Comparison of ENCODE assay signal across 8 cellular contexts in the genomic region with DNA sequence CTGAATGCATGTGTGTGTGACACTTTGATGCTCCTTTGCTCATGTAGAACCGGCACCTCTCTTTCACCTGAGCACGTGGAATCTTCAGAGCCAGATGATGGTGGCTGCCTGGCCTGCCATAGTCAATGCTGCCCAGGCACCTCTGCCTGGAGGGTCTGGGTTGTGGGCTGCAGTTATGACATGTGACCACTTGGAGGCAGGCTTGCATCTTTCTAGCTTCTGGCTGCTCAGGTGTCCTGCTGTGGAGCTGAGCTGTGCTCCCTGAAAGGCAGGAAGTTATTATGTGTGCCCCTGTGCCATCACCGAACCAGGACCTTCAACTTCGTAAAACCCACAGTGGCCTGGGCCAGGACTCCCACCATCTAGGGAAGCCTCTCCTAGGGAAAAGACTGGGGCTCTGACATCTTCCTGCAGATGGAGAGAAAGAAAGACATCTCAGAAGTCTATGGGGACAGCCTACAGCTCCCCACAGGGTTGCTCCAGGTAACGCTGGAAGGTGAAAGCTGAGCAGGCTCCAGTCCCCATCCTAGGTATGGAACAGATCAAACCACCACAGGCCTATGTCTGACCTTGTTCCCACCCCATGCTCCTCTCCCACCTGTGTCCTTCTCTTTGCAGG. TPM values are rescaled to one million over a fixed set of nuclear protein-coding genes. Genes with fewer than 3 reads are reported as not detected.
DNase-seq lines count a peak whose midpoint lies in the region; ATAC-seq lines count a peak whose summit lies in the region.

No MANE protein-coding gene starts in this region.

- no peak overlapping the region for H4K5ac ChIP-seq in mesendoderm (ENCODE audit: low read length)

- no peak overlapping the region for H3K18ac ChIP-seq in mesendoderm (ENCODE audit: low read length)

- WGBS in mesendoderm (ENCODE audit: extremely low coverage, insufficient coverage, low lambda C conversion rate), result no CpG with 5 or more reads among the region's 5 CpGs

- no peak overlapping the region for H4K8ac ChIP-seq in mesendoderm (ENCODE audit: low read depth, low read length)

- H3K79me2 ChIP-seq in mesendoderm (ENCODE audit: control insufficient read depth, insufficient read depth, low read length), result no peaks in the 10 kb centered on the region

- no peak overlapping the region for H3K9ac ChIP-seq in mesendoderm (ENCODE audit: low read length)

- H3K9me3 ChIP-seq in CD4-positive, CD25-positive, alpha-beta regulatory T cell (ENCODE audit: control insufficient read depth in 2 of 2, low read length in 2 of 2), result no peaks in the 10 kb centered on the region

- H3K4me3 ChIP-seq in CD4-positive, CD25-positive, alpha-beta regulatory T cell (ENCODE audit: low read depth, low read length), result peak overlapping the region; percentile 47
- no peak overlapping the region for H3K4me3 ChIP-seq in mesendoderm (ENCODE audit: low read length)

- DNase-seq in CD4-positive, CD25-positive, alpha-beta regulatory T cell, result peak; percentile 51 to 84 (median 76)
- DNase-seq in NCI-H748 treated with DMSO at 0.1 percent for 48 hours (lab: John Stamatoyannopoulos, UW) (peak; percentile 73), mesendoderm (peak; percentile 90)
- peak; percentile 85 for DNase-seq in activated CD4-positive, alpha-beta memory T cell treated with anti-CD3 and anti-CD28 coated beads for 36 hours
- peak; percentile 55 for DNase-seq in effector CD8-positive, alpha-beta T cell (lab: John Stamatoyannopoulos, UW)
- DNase-seq in stimulated activated CD8-positive, alpha-beta memory T cell treated with anti-CD3 and anti-CD28 coated beads, Interleukin-4, amount 100 ng/mL, for 48 hours, result peak; percentile 82

- H3K4me1 ChIP-seq in CD4-positive, CD25-positive, alpha-beta regulatory T cell (ENCODE audit: control insufficient read depth, insufficient read depth, low read length, poor library complexity, severe bottlenecking), result peaks cover 9% of the 10 kb centered on the region
- H3K4me1 ChIP-seq in mesendoderm (ENCODE audit: control insufficient read depth, low read depth, low read length), result no peaks in the 10 kb centered on the region

- H3K36me3 ChIP-seq in CD4-positive, CD25-positive, alpha-beta regulatory T cell (ENCODE audit: control insufficient read depth, insufficient read depth, low read length), result peaks cover 39% of the 10 kb centered on the region
- no peaks in the 10 kb centered on the region for H3K36me3 ChIP-seq in mesendoderm (ENCODE audit: control insufficient read depth, insufficient read depth, low read length)

- peaks cover 7% of the 10 kb centered on the region for H3K36me3 Mint-ChIP-seq in CD4-positive, CD25-positive, alpha-beta regulatory T cell
- peaks cover 25% of the 10 kb centered on the region for H3K36me3 Mint-ChIP-seq in activated CD4-positive, alpha-beta memory T cell treated with anti-CD3 and anti-CD28 coated beads for 36 hours

- no peaks in the 10 kb centered on the region for H3K79me1 ChIP-seq in mesendoderm (ENCODE audit: low read length)

- H3K4me1 Mint-ChIP-seq in CD4-positive, CD25-positive, alpha-beta regulatory T cell, result peaks cover 4 to 21% (median 15%) of the 10 kb centered on the region in 4 donors
- H3K4me1 Mint-ChIP-seq in activated CD4-positive, alpha-beta memory T cell treated with anti-CD3 and anti-CD28 coated beads for 36 hours (ENCODE audit: low read depth), result peaks cover 10% of the 10 kb centered on the region

- no peaks in the 10 kb centered on the region for H3K9me3 Mint-ChIP-seq in CD4-positive, CD25-positive, alpha-beta regulatory T cell
- no peaks in the 10 kb centered on the region for H3K9me3 Mint-ChIP-seq in activated CD4-positive, alpha-beta memory T cell treated with anti-CD3 and anti-CD28 coated beads for 36 hours

- CTCF ChIA-PET in activated CD4-positive, alpha-beta memory T cell treated with anti-CD3 and anti-CD28 coated beads for 36 hours (lab: Charles Lee), result interaction anchor here (0.6 to 16.4 kb wide), 34 partner anchors 9 to 186 kb away, joined by 3 to 308 read pairs (median 5); partner anchors contain the start of genes IL1RN and PSD4

- no peak overlapping the region for H3K23ac ChIP-seq in mesendoderm (ENCODE audit: low read length)

- no peaks in the 10 kb centered on the region for H3K27me3 Mint-ChIP-seq in CD4-positive, CD25-positive, alpha-beta regulatory T cell
- no peaks in the 10 kb centered on the region for H3K27me3 Mint-ChIP-seq in activated CD4-positive, alpha-beta memory T cell treated with anti-CD3 and anti-CD28 coated beads for 36 hours

- H2BK15ac ChIP-seq in mesendoderm (replicated peaks; ENCODE audit: low read depth), result no peak overlapping the region

- intact Hi-C loops in activated CD4-positive, alpha-beta memory T cell treated with anti-CD3 and anti-CD28 coated beads for 36 hours (cut with micrococcal nuclease), result loop anchor here (1.0 to 5.0 kb wide), 4 partner anchors 37 to 188 kb away; no protein-coding TSS in a partner anchor

- peak overlapping the region; percentile 57 to 91 (median 91) for H3K27ac Mint-ChIP-seq in CD4-positive, CD25-positive, alpha-beta regulatory T cell
- H3K27ac Mint-ChIP-seq in activated CD4-positive, alpha-beta memory T cell treated with anti-CD3 and anti-CD28 coated beads for 36 hours, result peak overlapping the region; percentile 79

- H3K4ac ChIP-seq in mesendoderm (ENCODE audit: low read depth, low read length), result no peak overlapping the region

- peak; percentile 87 to 89 for ATAC-seq in CD4-positive, CD25-positive, alpha-beta regulatory T cell (ENCODE audit: low read depth in 2 of 2)
- peak; percentile 68 for ATAC-seq in GM19395 (IDR thresholded peaks at IDR 0.05; ENCODE audit: unreplicated experiment)
- ATAC-seq in HG03469 (IDR thresholded peaks at IDR 0.05; ENCODE audit: unreplicated experiment), result peak; percentile 60

- peak overlapping the region; percentile 57 for H3K27ac ChIP-seq in CD4-positive, CD25-positive, alpha-beta regulatory T cell (ENCODE audit: insufficient read depth, low read length, poor library complexity, severe bottlenecking)
- no peak overlapping the region for H3K27ac ChIP-seq in mesendoderm (ENCODE audit: low read depth, low read length)

- H3K4me3 Mint-ChIP-seq in CD4-positive, CD25-positive, alpha-beta regulatory T cell, result peak overlapping the region in 1 of 4 donors; percentile 65
- no peak overlapping the region for H3K4me3 Mint-ChIP-seq in activated CD4-positive, alpha-beta memory T cell treated with anti-CD3 and anti-CD28 coated beads for 36 hours

- H3K27me3 ChIP-seq in CD4-positive, CD25-positive, alpha-beta regulatory T cell (ENCODE audit: control insufficient read depth, insufficient read depth, low read length), result no peaks in the 10 kb centered on the region
- H3K27me3 ChIP-seq in mesendoderm (ENCODE audit: insufficient read depth, low read length, poor library complexity), result no peaks in the 10 kb centered on the region

- POLR2A ChIA-PET in activated CD4-positive, alpha-beta memory T cell treated with anti-CD3 and anti-CD28 coated beads for 36 hours (lab: Charles Lee), result interaction anchor here (0.8 to 1.7 kb wide), 4 partner anchors 29 to 47 kb away, joined by 3 to 7 read pairs (median 4); no protein-coding TSS in a partner anchor

- no peak overlapping the region for H2BK120ac ChIP-seq in mesendoderm (ENCODE audit: low read depth, low read length)

- no peak overlapping the region for H3K4me2 ChIP-seq in mesendoderm (ENCODE audit: low read length)

- H2BK5ac ChIP-seq in mesendoderm (ENCODE audit: low read length), result no peak overlapping the region

- no peak overlapping the region for H2AK5ac ChIP-seq in mesendoderm (ENCODE audit: low read length)

- H3K56ac ChIP-seq in mesendoderm (ENCODE audit: low read length), result peak overlapping the region; percentile 22

RNA-seq across cellular contexts. Expression of gene PSD4, which starts 30.2 kb away (rescaled TPM):
- total RNA-seq in CD4-positive, CD25-positive, alpha-beta regulatory T cell, result 124 TPM
- 10 to 100 TPM; 18.1 to 26.3 (median 20.7) TPM for polyA plus RNA-seq in CD4-positive, CD25-positive, alpha-beta regulatory T cell
- 100 to 1,000 TPM; 156 to 170 TPM for total RNA-seq in activated CD4-positive, alpha-beta memory T cell treated with anti-CD3 and anti-CD28 coated beads for 36 hours
- 0.87 TPM for polyA plus RNA-seq in mesendoderm (2013, experiment 1 of 2)
- polyA plus RNA-seq in mesendoderm (2013, experiment 2 of 2), result 0.90 TPM
